ENCODE assay signal across 15 cellular contexts in genomic region chr5:140148508-140148907, GRCh38. TPM values are rescaled to one million over a fixed set of nuclear protein-coding genes. Genes with fewer than 3 reads are reported as not detected.
A peak's percentile ranks its signal among the peaks of the same experiment; 100 is the strongest.
DNase-seq lines count a peak whose midpoint lies in the region; ATAC-seq, FAIRE-seq and TF ChIP-seq lines count a peak whose summit lies in the region.
"Had no signal": no experiment of that assay in that cellular context is flagged by ENCODE, and none has a peak within 500 bp of the region (broad histone marks: within the 10 kb centered on the region; RNA-seq: fewer than 3 reads in every experiment).

No MANE protein-coding gene starts in this region.

- 1% methylated on average over 6 of the region's 6 CpGs for WGBS in K562 (ENCODE audit: insufficient coverage, low coverage, missing lambda C conversion rate)
- WGBS in esophagus muscularis mucosa, result 66% methylated on average over 6 of the region's 6 CpGs

- H3K4me1 ChIP-seq in K562 (replicated peaks in 1 of 2; ENCODE audit: control insufficient read depth in 2 of 2, insufficient read depth in 2 of 2, low read length in 2 of 2) (peaks cover 2 to 20% of the 10 kb centered on the region in 2 experiments; a peak in 3 of 5 replicates), esophagus muscularis mucosa (peaks cover 16 to 33% (median 26%) of the 10 kb centered on the region in 4 donors)

- no TSS peak for BruUV-seq in K562 (replicated peaks; lab: Mats Ljungman, UMichigan)

- FAIRE-seq in K562 (lab: Jason Lieb, UNC), result peak; percentile 32

- H3K36me3 ChIP-seq in K562 (ENCODE audit: control insufficient read depth, insufficient read depth, low read length) (no peaks in the 10 kb centered on the region), esophagus muscularis mucosa (no peaks in the 10 kb centered on the region)
- H3K36me3 ChIP-seq: left lung, stomach had no signal

- H4K20me1 ChIP-seq in K562 (replicated peaks; ENCODE audit: control insufficient read depth, insufficient read depth, low read length), result peaks cover 26% of the 10 kb centered on the region

- TF ChIP-seq EP300 in K562 (IDR thresholded peaks at IDR 0.05; ENCODE audit: low read length) (no peak), esophagus muscularis mucosa (IDR thresholded peaks at IDR 0.05) (no peak)

- ATAC-seq in K562 (peak; percentile 19; the same call in 2 of the 3 replicates), left lobe of liver (no peak), HG03108 (IDR thresholded peaks at IDR 0.05; ENCODE audit: unreplicated experiment) (no peak)
- ATAC-seq: CD8-positive, alpha-beta T cell; effector memory CD8-positive, alpha-beta T cell; left lung; naive thymus-derived CD4-positive, alpha-beta T cell; Panc1 had no signal

- in situ Hi-C loops in K562 (cut with MboI), result no loop called here

- no peak overlapping the region for H3K4me2 ChIP-seq in K562 (ENCODE audit: insufficient read depth, low read length)

- peaks cover 0 to 22% of the 10 kb centered on the region in 2 experiments; a peak in 2 of 5 replicates for H3K27me3 ChIP-seq in K562 (ENCODE audit: control insufficient read depth in 2 of 2, insufficient read depth in 2 of 2, low read length in 2 of 2)
- H3K27me3 ChIP-seq in esophagus muscularis mucosa, result no peaks in the 10 kb centered on the region

- DNase-seq in AG08396 (ENCODE audit: low spot score) (peak; percentile 65), H4 (ENCODE audit: low spot score) (peak; percentile 35), K562 (ENCODE audit: extremely low read depth in 1 of 4, low spot score in 3 of 4) (peak in 2 of 4 experiments; percentile 75 to 77), left lobe of liver (ENCODE audit: low spot score) (peak; percentile 21), globus pallidus (ENCODE audit: low spot score) (no peak), esophagus muscularis mucosa (ENCODE audit: extremely low spot score) (no peak), NCI-H1694 treated with DMSO at 0.1 percent for 48 hours (lab: John Stamatoyannopoulos, UW) (no peak)
- DNase-seq: activated CD4-positive, alpha-beta T cell treated with anti-CD3 and anti-CD28 coated beads, Interleukin-2, amount 10 ng/mL, durations not matched to agents 7 days and 5 days; effector memory CD8-positive, alpha-beta T cell; left lung; naive thymus-derived CD4-positive, alpha-beta T cell; stomach had no signal

- no peaks in the 10 kb centered on the region for H3K79me2 ChIP-seq in K562 (ENCODE audit: control insufficient read depth, insufficient read depth, low read length)

- no peak overlapping the region for H2AFZ ChIP-seq in K562 (ENCODE audit: low read depth, low read length)

- no peak for TF ChIP-seq RAD21 in K562 (CRISPR knock-in tag; conservative IDR thresholded peaks at IDR 0.05 in 1 of 2, IDR thresholded peaks at IDR 0.05 in 1 of 2)

- no peak overlapping the region for H3K27ac ChIP-seq in K562 (ENCODE audit: extremely low read depth, low read depth, low read length)
- H3K27ac ChIP-seq in esophagus muscularis mucosa (replicated peaks in 1 of 4), result no peak overlapping the region
- H3K27ac ChIP-seq: left lung, stomach had no signal

- POLR2A ChIA-PET in K562 (lab: Yijun Ruan, JAX), result no interaction called here

- no peak for TF ChIP-seq POLR2A in K562 (conservative IDR thresholded peaks at IDR 0.05)
- TF ChIP-seq POLR2A in esophagus muscularis mucosa (IDR thresholded peaks at IDR 0.05; ENCODE audit: low read depth), result no peak

- CTCF ChIA-PET in K562 (lab: Yijun Ruan, JAX; ENCODE audit: low intra/inter-chr PET ratio), result no interaction called here

- intact Hi-C loops in K562 (cut with micrococcal nuclease) (no loop called here), esophagus muscularis mucosa (cut with DNase I) (loop anchor here (5.0 kb wide), 1 partner anchor 41 kb away; no protein-coding TSS in a partner anchor)

- H3K9me1 ChIP-seq in K562 (ENCODE audit: control insufficient read depth, insufficient read depth, low read length), result no peaks in the 10 kb centered on the region

- peak; percentile 11 to 22 (median 21); a peak in 1 of 6 replicates for TF ChIP-seq CTCF in K562 (IDR thresholded peaks at IDR 0.05 in 2 of 3, conservative IDR thresholded peaks at IDR 0.05 in 1 of 3; ENCODE audit: insufficient read depth in 2 of 3, low read depth in 1 of 3, low read length in 3 of 3)
- no peak for TF ChIP-seq CTCF in esophagus muscularis mucosa (IDR thresholded peaks at IDR 0.05)

- H3K9ac ChIP-seq in K562 (ENCODE audit: insufficient read depth in 1 of 2, low read depth in 2 of 2, low read length in 2 of 2), result no peak overlapping the region

- H3K9me3 ChIP-seq in K562 (replicated peaks; ENCODE audit: control insufficient read depth, insufficient read depth, low read depth, low read length) (no peaks in the 10 kb centered on the region), esophagus muscularis mucosa (no peaks in the 10 kb centered on the region)
- H3K9me3 ChIP-seq: left lung, stomach had no signal

- H3K4me3 ChIP-seq in K562 (no peak overlapping the region), esophagus muscularis mucosa (no peak overlapping the region)
- H3K4me3 ChIP-seq: left lung, stomach had no signal

TF ChIP-seq in K562, 482 proteins besides CTCF, POLR2A, EP300 and RAD21:
- TF ChIP-seq CBX5 (IDR thresholded peaks at IDR 0.05; ENCODE audit: borderline replicate concordance, low read depth), result no peak

RNA-seq across cellular contexts. Expression of gene IGIP, which starts 22.8 kb away (rescaled TPM):
- total RNA-seq in H4 (2014; rRNA removed; shearing (Covaris generic)), result 1.9 and 2.1 TPM in 2 replicates
- total RNA-seq in K562 (2011; cell fraction: chromatin; rRNA removed; ENCODE audit: low replicate concordance), result 1.4 and 5.9 TPM in 2 replicates
- 0.67 and 1.2 TPM in 2 replicates for total RNA-seq in K562 (2011; cell fraction: nucleolus; rRNA removed)
- 3.4 and 9.5 TPM in 2 replicates for total RNA-seq in K562 (2011; cell fraction: nucleoplasm; rRNA removed)
- total RNA-seq in K562 (2014; rRNA removed) (0.73 and 1.3 TPM in 2 replicates), K562 (2014; rRNA removed; fragmentation: Illumina TruSeq; extraction: Trizol) (1.4 and 1.5 TPM in 2 replicates), K562 (2015; rRNA removed; fragmentation: Illumina TruSeq; extraction: Trizol) (1.4 and 1.6 TPM in 2 replicates), K562 (2021) (1.1 and 1.2 TPM in 2 replicates), left lobe of liver (7.0 TPM), esophagus muscularis mucosa (10 to 100 TPM; 17.6 to 31.9 (median 27.3) TPM)
- polyA plus RNA-seq in K562 (2011; rRNA removed) (1.0 and 1.2 TPM in 2 replicates), K562 (2014; fragmentation: Illumina TruSeq; extraction: Trizol) (0.96 and 1.5 TPM in 2 replicates), K562 (2014; fragmentation: Nextera tagmentation; extraction: Ambion mirVana) (under 1 TPM; 0.52 to 0.69 TPM), K562 (2014; rRNA removed) (0.91 and 1.1 TPM in 2 replicates)
- 0.19 and 0.86 TPM in 2 replicates for polyA plus RNA-seq in K562 (2011; cell fraction: cytosol; rRNA removed)
- polyA plus RNA-seq in K562 (2011; cell fraction: nucleus; rRNA removed), result 2.3 and 4.8 TPM in 2 replicates
- 1.1 and 2.3 TPM in 2 replicates for polyA plus RNA-seq in K562 (2012)
- 1.4 and 2.2 TPM in 2 replicates for polyA minus RNA-seq in K562 (2011; rRNA and poly(A)+ RNA removed)
- 0.57 and 0.64 TPM in 2 replicates for polyA minus RNA-seq in K562 (2011; cell fraction: cytosol; rRNA and poly(A)+ RNA removed)
- polyA minus RNA-seq in K562 (2011; cell fraction: nucleus; rRNA and poly(A)+ RNA removed), result 1.3 and 3.1 TPM in 2 replicates

RNA-seq across cellular contexts. Expression of gene CYSTM1, which starts 26.5 kb away (rescaled TPM):
- total RNA-seq in H4 (2014; rRNA removed; shearing (Covaris generic)), result 15.4 and 23.0 TPM in 2 replicates
- 8.9 and 10.7 TPM in 2 replicates for total RNA-seq in K562 (2011; cell fraction: chromatin; rRNA removed; ENCODE audit: low replicate concordance)
- 20.3 and 25.2 TPM in 2 replicates for total RNA-seq in K562 (2011; cell fraction: nucleolus; rRNA removed)
- total RNA-seq in K562 (2011; cell fraction: nucleoplasm; rRNA removed), result 20.1 and 20.5 TPM in 2 replicates
- 76.1 and 127 TPM in 2 replicates for total RNA-seq in K562 (2014; rRNA removed)
- 66.6 and 94.6 TPM in 2 replicates for total RNA-seq in K562 (2014; rRNA removed; fragmentation: Illumina TruSeq; extraction: Trizol)
- total RNA-seq in K562 (2015; rRNA removed; fragmentation: Illumina TruSeq; extraction: Trizol), result 118 and 129 TPM in 2 replicates
- total RNA-seq in K562 (2021), result 76.2 and 86.6 TPM in 2 replicates
- 92.8 and 98.2 TPM in 2 replicates for polyA plus RNA-seq in K562 (2011; rRNA removed)
- 97.9 and 207 TPM in 2 replicates for polyA plus RNA-seq in K562 (2011; cell fraction: cytosol; rRNA removed)
- 39.9 and 50.7 TPM in 2 replicates for polyA plus RNA-seq in K562 (2011; cell fraction: nucleus; rRNA removed)
- polyA plus RNA-seq in K562 (2012), result 136 and 260 TPM in 2 replicates
- polyA plus RNA-seq in K562 (2014; fragmentation: Illumina TruSeq; extraction: Trizol), result 139 and 150 TPM in 2 replicates
- polyA plus RNA-seq in K562 (2014; fragmentation: Nextera tagmentation; extraction: Ambion mirVana), result 100 to 1,000 TPM; 363 to 422 TPM
- polyA plus RNA-seq in K562 (2014; rRNA removed), result 108 and 126 TPM in 2 replicates
- 31.6 and 43.3 TPM in 2 replicates for polyA minus RNA-seq in K562 (2011; rRNA and poly(A)+ RNA removed)
- 48.6 and 56.5 TPM in 2 replicates for polyA minus RNA-seq in K562 (2011; cell fraction: cytosol; rRNA and poly(A)+ RNA removed)
- 22.5 and 23.8 TPM in 2 replicates for polyA minus RNA-seq in K562 (2011; cell fraction: nucleus; rRNA and poly(A)+ RNA removed)
- 24.6 TPM for total RNA-seq in left lobe of liver
- 10 to 100 TPM; 54.0 to 81.0 (median 67.8) TPM for total RNA-seq in esophagus muscularis mucosa

RNA-seq across cellular contexts. Expression of gene PURA, which starts 34.6 kb away (rescaled TPM):
- total RNA-seq in H4 (2014; rRNA removed; shearing (Covaris generic)), result 4.0 and 5.6 TPM in 2 replicates
- total RNA-seq in K562 (2011; cell fraction: chromatin; rRNA removed; ENCODE audit: low replicate concordance), result 3.0 and 12.0 TPM in 2 replicates
- 3.2 and 4.1 TPM in 2 replicates for total RNA-seq in K562 (2011; cell fraction: nucleolus; rRNA removed)
- total RNA-seq in K562 (2011; cell fraction: nucleoplasm; rRNA removed), result 7.8 and 14.4 TPM in 2 replicates
- total RNA-seq in K562 (2014; rRNA removed) (10.7 and 13.8 TPM in 2 replicates), K562 (2014; rRNA removed; fragmentation: Illumina TruSeq; extraction: Trizol) (5.5 and 6.0 TPM in 2 replicates), K562 (2015; rRNA removed; fragmentation: Illumina TruSeq; extraction: Trizol) (5.4 and 6.7 TPM in 2 replicates), K562 (2021) (10.6 and 11.1 TPM in 2 replicates), left lobe of liver (12.7 TPM), esophagus muscularis mucosa (10 to 100 TPM; 31.8 to 46.5 (median 43.5) TPM)
- polyA plus RNA-seq in K562 (2011; rRNA removed) (3.7 and 4.2 TPM in 2 replicates), K562 (2014; fragmentation: Illumina TruSeq; extraction: Trizol) (4.7 and 5.6 TPM in 2 replicates), K562 (2014; fragmentation: Nextera tagmentation; extraction: Ambion mirVana) (1 to 10 TPM; 3.2 to 4.2 TPM), K562 (2014; rRNA removed) (3.9 and 4.7 TPM in 2 replicates)
- polyA plus RNA-seq in K562 (2011; cell fraction: cytosol; rRNA removed), result 1.4 and 2.0 TPM in 2 replicates
- 3.7 and 4.1 TPM in 2 replicates for polyA plus RNA-seq in K562 (2011; cell fraction: nucleus; rRNA removed)
- 4.9 and 5.4 TPM in 2 replicates for polyA plus RNA-seq in K562 (2012)
- polyA minus RNA-seq in K562 (2011; rRNA and poly(A)+ RNA removed), result 5.7 and 8.2 TPM in 2 replicates
- polyA minus RNA-seq in K562 (2011; cell fraction: cytosol; rRNA and poly(A)+ RNA removed), result 5.3 and 5.8 TPM in 2 replicates
- polyA minus RNA-seq in K562 (2011; cell fraction: nucleus; rRNA and poly(A)+ RNA removed), result 6.5 and 12.2 TPM in 2 replicates

Comparison
In these comparisons a context has a peak if more than half of its experiments do, and no peak if none do; other contexts are left out.
1. DNase-seq: peak in AG08396 (single experiment), H4 (single experiment) and left lobe of liver (single experiment); none in globus pallidus (single experiment), esophagus muscularis mucosa (single experiment) and NCI-H1694 treated with DMSO at 0.1 percent for 48 hours (single experiment).
2. CTCF ChIP-seq: peak in K562 (3 of 3); none in esophagus muscularis mucosa (0 of 3).